Comparison of ENCODE assay signal across 8 cellular contexts in genomic region chr7:158863611-158864506, GRCh38. TPM values are rescaled to one million over a fixed set of nuclear protein-coding genes. Genes with fewer than 3 reads are reported as not detected.
DNase-seq lines count a peak whose midpoint lies in the region; ATAC-seq, FAIRE-seq and TF ChIP-seq lines count a peak whose summit lies in the region.

No MANE protein-coding gene starts in this region.

- H3K4me3 ChIP-seq in AG04450 (ENCODE audit: low read depth, low read length) (peak overlapping the region; percentile 61), breast epithelium (peak overlapping the region; percentile 56 to 87 (median 58)), small intestine (ENCODE audit: low read depth in 1 of 2, low read length in 2 of 2) (peak overlapping the region; percentile 56 to 61)

- ATAC-seq in GM18907 (IDR thresholded peaks at IDR 0.05; ENCODE audit: unreplicated experiment) (peak; percentile 35), HG03457 (IDR thresholded peaks at IDR 0.05; ENCODE audit: unreplicated experiment) (peak; percentile 33), GM19467 (IDR thresholded peaks at IDR 0.05; ENCODE audit: unreplicated experiment) (no peak)

- POLR2A ChIA-PET in AG04450 (lab: Yijun Ruan, JAX), result interaction anchor here (0.5 to 1.1 kb wide), 6 partner anchors 8 to 207 kb away, joined by 3 to 10 read pairs (median 4); partner anchors contain the start of gene NCAPG2

- no peaks in the 10 kb centered on the region; the same call in 1 of the 2 replicates for H3K9me3 ChIP-seq in AG04450 (ENCODE audit: control insufficient read depth, insufficient read depth, low read length)
- H3K9me3 ChIP-seq in breast epithelium, result no peaks in the 10 kb centered on the region
- no peaks in the 10 kb centered on the region for H3K9me3 ChIP-seq in small intestine (ENCODE audit: control insufficient read depth, low read depth)

- CTCF ChIA-PET in AG04450 (lab: Charles Lee), result interaction anchor here (0.9 to 1.4 kb wide), 2 partner anchors 113 to 168 kb away, joined by 3 to 4 read pairs; no protein-coding TSS in a partner anchor

- no peak for TF ChIP-seq CTCF in AG04450 (IDR thresholded peaks at IDR 0.05; ENCODE audit: low read depth, low read length)
- no peak for TF ChIP-seq CTCF in breast epithelium (IDR thresholded peaks at IDR 0.05)

- H3K27ac ChIP-seq in AG04450 (ENCODE audit: low read depth, low read length) (no peak overlapping the region), breast epithelium (peak overlapping the region; percentile 90 to 97), small intestine (ENCODE audit: low read depth in 1 of 2, low read length in 1 of 2) (peak overlapping the region; percentile 78 to 88)

- no peak for TF ChIP-seq POLR2A in breast epithelium (IDR thresholded peaks at IDR 0.05)

- no peaks in the 10 kb centered on the region for H3K27me3 ChIP-seq in AG04450 (ENCODE audit: control insufficient read depth, insufficient read depth, low read length)
- H3K27me3 ChIP-seq in breast epithelium, result no peaks in the 10 kb centered on the region
- no peaks in the 10 kb centered on the region for H3K27me3 ChIP-seq in small intestine (ENCODE audit: control insufficient read depth in 2 of 2, insufficient read depth in 2 of 2, low read length in 2 of 2)

- intact Hi-C loops in breast epithelium (cut with DNase I; ENCODE audit: low total_unique reads), result no loop called here

- no peak for DNase-seq in AG04450 (ENCODE audit: low read depth, low spot score)
- peak; percentile 6 for DNase-seq in T follicular helper cell (ENCODE audit: low read depth)
- DNase-seq in breast epithelium (ENCODE audit: low spot score in 2 of 2), result peak; percentile 69 to 70
- peak; percentile 62 for DNase-seq in iPS-NIHi11 (ENCODE audit: low spot score)
- DNase-seq in small intestine, result peak; percentile 88

- no peak for FAIRE-seq in small intestine (lab: Jason Lieb, UNC)

- WGBS in small intestine, 3 donors, result 4 to 6% (median 5%) methylated on average over 33 to 45 of the region's 45 CpGs

- no peaks in the 10 kb centered on the region for H3K36me3 ChIP-seq in breast epithelium
- H3K36me3 ChIP-seq in small intestine (ENCODE audit: control insufficient read depth in 2 of 2, insufficient read depth in 2 of 2, low read length in 2 of 2), result no peaks in the 10 kb centered on the region

- H3K4me1 ChIP-seq in breast epithelium, result peaks cover 3 to 4% of the 10 kb centered on the region in 2 donors
- H3K4me1 ChIP-seq in small intestine (ENCODE audit: control insufficient read depth in 2 of 2, insufficient read depth in 1 of 2, low read depth in 1 of 2, low read length in 1 of 2), result peaks cover 0 to 10% of the 10 kb centered on the region in 2 donors

RNA-seq across cellular contexts. Expression of gene DYNC2I1, which starts 7.5 kb away (rescaled TPM):
- polyA plus RNA-seq in AG04450 (2011; rRNA removed), result 7.7 and 8.8 TPM in 2 replicates
- 5.0 and 5.1 TPM in 2 replicates for polyA minus RNA-seq in AG04450 (2011; rRNA and poly(A)+ RNA removed)
- 10 to 100 TPM; 20.5 to 32.8 (median 22.9) TPM for total RNA-seq in breast epithelium
- polyA plus RNA-seq in small intestine, result 10 to 100 TPM in 2 of 3 donors, 1 to 10 TPM in 1; 7.0 to 49.6 (median 33.8) TPM

RNA-seq across cellular contexts. Expression of gene ESYT2, which starts 34.5 kb away (rescaled TPM):
- polyA plus RNA-seq in AG04450 (2011; rRNA removed), result 46.9 and 54.3 TPM in 2 replicates
- 47.7 and 51.9 TPM in 2 replicates for polyA minus RNA-seq in AG04450 (2011; rRNA and poly(A)+ RNA removed)
- total RNA-seq in breast epithelium, result 100 to 1,000 TPM in 2 of 3 donors, 10 to 100 TPM in 1; 97.3 to 155 (median 115) TPM
- polyA plus RNA-seq in small intestine, result 10 to 100 TPM in 2 of 3 donors, 1 to 10 TPM in 1; 10.0 to 28.9 (median 13.6) TPM
